Comparison of ENCODE assay signal across 8 cellular contexts in genomic region chr16:3004781-3005284, GRCh38. TPM values are rescaled to one million over a fixed set of nuclear protein-coding genes. Genes with fewer than 3 reads are reported as not detected.
DNase-seq lines count a peak whose midpoint lies in the region; ATAC-seq and TF ChIP-seq lines count a peak whose summit lies in the region.

No MANE protein-coding gene starts in this region.

- H3K9ac ChIP-seq in BLaER1, result no peak overlapping the region

- no peak overlapping the region for H3K27ac Mint-ChIP-seq in activated T-helper 17 cell treated with anti-CD3 and anti-CD28 coated beads, Interleukin-2, amount 50 U/mL, for 72 hours
- H3K27ac Mint-ChIP-seq in memory B cell, result no peak overlapping the region

- no peaks in the 10 kb centered on the region for H4K20me1 ChIP-seq in BLaER1

- POLR2A ChIA-PET in HEK293 (lab: Yijun Ruan, JAX), result interaction anchor here (0.8 to 12.4 kb wide), 4 partner anchors 19 to 124 kb away, joined by 3 to 247 read pairs (median 4); partner anchors contain the start of genes CLDN6, HCFC1R1, PAQR4 and PKMYT1
- POLR2A ChIA-PET in GM10248 (lab: Yijun Ruan, JAX), result no interaction called here

- H3K9me3 ChIP-seq in BLaER1 (no peaks in the 10 kb centered on the region), HEK293 (ENCODE audit: control insufficient read depth, insufficient read depth, low read depth, low read length) (no peaks in the 10 kb centered on the region)

- peak overlapping the region; percentile 42 for H3K4me2 ChIP-seq in BLaER1

- peaks cover 88% of the 10 kb centered on the region for H3K27me3 ChIP-seq in BLaER1

- TF ChIP-seq CTCF in HEK293 (tag by site-specific recombination; IDR thresholded peaks at IDR 0.05) (no peak), GM10248 (IDR thresholded peaks at IDR 0.05; ENCODE audit: control extremely low read depth, extremely low read depth, low read depth, missing control alignments) (no peak)

- no peak overlapping the region; the same call in 1 of the 2 replicates for H3K4me3 ChIP-seq in BLaER1
- H3K4me3 ChIP-seq in HEK293 (ENCODE audit: low read depth, low read length), result peak overlapping the region; percentile 44

- H3K27ac ChIP-seq in BLaER1 (no peak overlapping the region), HEK293 (ENCODE audit: extremely low read depth, low read depth, low read length) (no peak overlapping the region)

- H3K4me1 Mint-ChIP-seq in activated T-helper 17 cell treated with anti-CD3 and anti-CD28 coated beads, Interleukin-2, amount 50 U/mL, for 72 hours, result peaks cover 10% of the 10 kb centered on the region
- peaks cover 19% of the 10 kb centered on the region for H3K4me1 Mint-ChIP-seq in memory B cell

- H3K36me3 ChIP-seq in BLaER1 (no peaks in the 10 kb centered on the region), HEK293 (ENCODE audit: control insufficient read depth in 2 of 2, insufficient read depth in 1 of 2, low read length in 2 of 2) (no peaks in the 10 kb centered on the region)

- H3K9me3 Mint-ChIP-seq in activated T-helper 17 cell treated with anti-CD3 and anti-CD28 coated beads, Interleukin-2, amount 50 U/mL, for 72 hours, result no peaks in the 10 kb centered on the region
- no peaks in the 10 kb centered on the region for H3K9me3 Mint-ChIP-seq in memory B cell

- DNase-seq in memory B cell (ENCODE audit: low spot score in 2 of 2) (no peak), GM03348 (ENCODE audit: low spot score) (no peak), GM10248 (ENCODE audit: extremely low spot score) (no peak), T-helper 9 cell (no peak)

- H3K4me3 Mint-ChIP-seq in activated T-helper 17 cell treated with anti-CD3 and anti-CD28 coated beads, Interleukin-2, amount 50 U/mL, for 72 hours, result peak overlapping the region; percentile 52
- peak overlapping the region; percentile 77 for H3K4me3 Mint-ChIP-seq in memory B cell

- H3K4me1 ChIP-seq in BLaER1 (peaks cover 30% of the 10 kb centered on the region), HEK293 (ENCODE audit: control insufficient read depth, insufficient read depth, low read length) (no peaks in the 10 kb centered on the region)

- ATAC-seq in activated T-helper 17 cell treated with anti-CD3 and anti-CD28 coated beads, Interleukin-2, amount 50 U/mL, for 72 hours (replicated peaks), result no peak
- ATAC-seq in memory B cell (ENCODE audit: low read depth), result no peak
- ATAC-seq in HG03175 (IDR thresholded peaks at IDR 0.05; ENCODE audit: unreplicated experiment), result no peak

- H3K36me3 Mint-ChIP-seq in activated T-helper 17 cell treated with anti-CD3 and anti-CD28 coated beads, Interleukin-2, amount 50 U/mL, for 72 hours (ENCODE audit: low read depth), result no peaks in the 10 kb centered on the region
- H3K36me3 Mint-ChIP-seq in memory B cell, result no peaks in the 10 kb centered on the region

- CTCF ChIA-PET in HEK293 (lab: Yijun Ruan, JAX) (interaction anchor here (0.7 to 9.6 kb wide), 5 partner anchors 16 to 125 kb away, joined by 4 to 149 read pairs (median 4); partner anchors contain the start of genes FLYWCH1 and TNFRSF12A), GM10248 (lab: Yijun Ruan, JAX) (interaction anchor here (1.3 to 11.8 kb wide), 3 partner anchors 21 to 124 kb away, joined by 4 to 231 read pairs (median 5); partner anchors contain the start of genes CLDN6, HCFC1R1, THOC6 and TNFRSF12A)

- H3K27me3 Mint-ChIP-seq in activated T-helper 17 cell treated with anti-CD3 and anti-CD28 coated beads, Interleukin-2, amount 50 U/mL, for 72 hours, result peaks cover 6% of the 10 kb centered on the region
- H3K27me3 Mint-ChIP-seq in memory B cell, result peaks cover 20% of the 10 kb centered on the region

TF ChIP-seq in HEK293, 187 proteins besides CTCF, POLR2A, EP300 and RAD21 (continues in another document):
- TF ChIP-seq ZNF76 (tag by site-specific recombination; IDR thresholded peaks at IDR 0.05; ENCODE audit: borderline replicate concordance, low read depth) (no peak), SETDB1 (IDR thresholded peaks at IDR 0.05; ENCODE audit: insufficient read length, low read length) (no peak), ZNF571 (tag by site-specific recombination; IDR thresholded peaks at IDR 0.05) (no peak), MYNN (tag by site-specific recombination; IDR thresholded peaks at IDR 0.05; ENCODE audit: borderline replicate concordance) (no peak), ZBTB20 (tag by site-specific recombination; IDR thresholded peaks at IDR 0.05) (peak; percentile 51; the same call in 1 of the 2 replicates), GFI1B (tag by site-specific recombination; IDR thresholded peaks at IDR 0.05) (no peak), ZNF148 (tag by site-specific recombination; IDR thresholded peaks at IDR 0.05; ENCODE audit: borderline replicate concordance) (no peak), KLF17 (tag by site-specific recombination; IDR thresholded peaks at IDR 0.05) (peak; percentile 42; the same call in 1 of the 2 replicates), ZNF239 (tag by site-specific recombination; IDR thresholded peaks at IDR 0.05) (no peak), ZNF747 (tag by site-specific recombination; IDR thresholded peaks at IDR 0.05) (no peak), ZNF362 (tag by site-specific recombination; IDR thresholded peaks at IDR 0.05) (no peak), GLIS1 (tag by site-specific recombination; IDR thresholded peaks at IDR 0.05) (no peak), ZSCAN4 (tag by site-specific recombination; IDR thresholded peaks at IDR 0.05) (no peak), PBX3 (CRISPR knock-in tag; IDR thresholded peaks at IDR 0.05) (no peak), KLF7 (tag by site-specific recombination; IDR thresholded peaks at IDR 0.05; ENCODE audit: borderline replicate concordance) (peak; percentile 77; the same call in 1 of the 2 replicates), ZBTB1 (tag by site-specific recombination; IDR thresholded peaks at IDR 0.05) (no peak), SP2 (tag by site-specific recombination; IDR thresholded peaks at IDR 0.05) (peak; percentile 38; the same call in 1 of the 2 replicates)

RNA-seq across cellular contexts. Expression of gene CLDN9, which starts 7.9 kb away (rescaled TPM):
- total RNA-seq in activated T-helper 17 cell treated with anti-CD3 and anti-CD28 coated beads, Interleukin-2, amount 50 U/mL, for 72 hours, result under 1 TPM in 1 of 2 donors, not detected in 1; 0.15 TPM

RNA-seq across cellular contexts. Expression of gene CLDN6, which starts 13.2 kb away (rescaled TPM):
- total RNA-seq in activated T-helper 17 cell treated with anti-CD3 and anti-CD28 coated beads, Interleukin-2, amount 50 U/mL, for 72 hours, result not detected

RNA-seq across cellular contexts. Expression of gene TNFRSF12A, which starts 15.3 kb away (rescaled TPM):
- total RNA-seq in activated T-helper 17 cell treated with anti-CD3 and anti-CD28 coated beads, Interleukin-2, amount 50 U/mL, for 72 hours, result 10 to 100 TPM in 1 of 2 donors, 1 to 10 TPM in 1; 9.7 to 11.9 TPM

RNA-seq across cellular contexts. Expression of gene HCFC1R1, which starts 18.9 kb away (rescaled TPM):
- 10 to 100 TPM; 28.2 to 46.0 TPM for total RNA-seq in activated T-helper 17 cell treated with anti-CD3 and anti-CD28 coated beads, Interleukin-2, amount 50 U/mL, for 72 hours

RNA-seq across cellular contexts. Expression of gene THOC6, which starts 19.0 kb away (rescaled TPM):
- total RNA-seq in activated T-helper 17 cell treated with anti-CD3 and anti-CD28 coated beads, Interleukin-2, amount 50 U/mL, for 72 hours, result 10 to 100 TPM; 49.8 to 68.1 TPM
